In the genomic region with DNA sequence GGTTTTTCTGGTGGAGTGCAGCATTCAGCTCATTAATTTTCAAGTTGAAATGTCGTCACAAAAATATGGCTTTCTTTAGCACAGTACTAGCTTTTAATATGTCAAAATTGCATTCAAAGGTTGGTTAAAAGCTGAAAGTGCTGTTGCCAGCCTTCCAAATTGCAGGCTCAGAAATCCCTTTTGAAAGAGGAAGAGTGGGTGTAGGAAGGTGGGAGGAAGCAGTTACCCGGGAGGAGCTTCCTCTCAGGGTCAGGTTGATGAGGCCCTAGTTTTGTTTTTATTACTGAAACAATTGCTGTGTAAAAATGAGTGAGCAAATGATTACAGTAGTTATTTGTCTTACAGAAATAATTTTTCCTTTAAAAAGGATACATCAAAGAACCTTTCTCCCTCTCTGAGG, we compare ENCODE assay signal across 11 cellular contexts. TPM values are rescaled to one million over a fixed set of nuclear protein-coding genes. Genes with fewer than 3 reads are reported as not detected.
DNase-seq lines count a peak whose midpoint lies in the region; ATAC-seq, FAIRE-seq and TF ChIP-seq lines count a peak whose summit lies in the region.
"Had no signal": no experiment of that assay in that cellular context is flagged by ENCODE, and none has a peak within 500 bp of the region (broad histone marks: within the 10 kb centered on the region; RNA-seq: fewer than 3 reads in every experiment).

No MANE protein-coding gene starts in this region.

- ATAC-seq in heart left ventricle (peak in 1 of 4 donors; percentile 56), left ventricle myocardium superior (no peak), upper lobe of left lung (ENCODE audit: low FRiP score in 2 of 2) (peak in 1 of 2 donors; percentile 48), HepG2 (no peak)
- ATAC-seq: SK-N-SH treated with all-trans-retinoic acid at 6 μM for 48 hours had no signal

- WGBS in heart left ventricle, 4 donors, result 49 to 58% (median 57%) methylated on average over 2 of the region's 2 CpGs
- 31 to 40% methylated on average over 2 of the region's 2 CpGs for WGBS in upper lobe of left lung, 2 donors
- WGBS in HepG2 (ENCODE audit: low lambda C conversion rate), result 83% methylated on average over 2 of the region's 2 CpGs

- peaks cover 13 to 90% (median 75%) of the 10 kb centered on the region in 12 donors for H3K4me1 ChIP-seq in heart left ventricle
- H3K4me1 ChIP-seq in upper lobe of left lung, result peaks cover 52 to 79% (median 72%) of the 10 kb centered on the region in 4 donors
- H3K4me1 ChIP-seq in HepG2 (ENCODE audit: insufficient read depth, low read length), result peaks cover 76% of the 10 kb centered on the region

- no peak overlapping the region for H3K9ac ChIP-seq in HepG2 (ENCODE audit: insufficient read depth, low read depth, low read length)

- POLR2A ChIA-PET in HepG2 (lab: Yijun Ruan, JAX), result interaction anchor here (2.3 to 2.6 kb wide), 2 partner anchors 42 to 94 kb away, joined by 6 to 8 read pairs; partner anchors contain the start of gene SEC14L1

- intact Hi-C loops in heart left ventricle (cut with DNase I), result loop anchor here in 1 of 10 donors (5.0 kb wide), 1 partner anchor 35 kb away; no protein-coding TSS in a partner anchor
- intact Hi-C loops in left ventricle myocardium superior (cut with micrococcal nuclease), result no loop called here
- intact Hi-C loops in HepG2 (cut with micrococcal nuclease; ENCODE audit: unreplicated experiment), result loop anchor here (5.0 kb wide), 2 partner anchors 35 to 760 kb away; no protein-coding TSS in a partner anchor

- H3K4me1 Mint-ChIP-seq in T-helper 1 cell treated with Interleukin-12 subunit alpha and Interleukin-12 subunit beta and Interleukin-4 antibody, amounts not matched to agents 30 μg/mL and 1 μg/mL, for 36 hours (ENCODE audit: low read depth), result peaks cover 30% of the 10 kb centered on the region

- peaks cover 10% of the 10 kb centered on the region for H3K36me3 Mint-ChIP-seq in T-helper 1 cell treated with Interleukin-12 subunit alpha and Interleukin-12 subunit beta and Interleukin-4 antibody, amounts not matched to agents 30 μg/mL and 1 μg/mL, for 36 hours (ENCODE audit: low read depth)

- TF ChIP-seq EP300 in upper lobe of left lung (IDR thresholded peaks at IDR 0.05) (no peak), HepG2 (IDR thresholded peaks at IDR 0.05; ENCODE audit: low read depth in 2 of 2, low read length in 2 of 2) (no peak), HepG2 (CRISPR knock-in tag; IDR thresholded peaks at IDR 0.05; ENCODE audit: borderline replicate concordance) (no peak)

- H3K4me3 ChIP-seq in heart left ventricle (peak overlapping the region in 3 of 12 donors; percentile 3 to 12 (median 4)), fibroblast of pulmonary artery (replicated peaks; ENCODE audit: low read depth, low read length) (no peak overlapping the region), upper lobe of left lung (no peak overlapping the region), HepG2 (replicated peaks in 1 of 3; ENCODE audit: insufficient read depth in 1 of 3, low read depth in 2 of 3, low read length in 3 of 3) (no peak overlapping the region)
- H3K4me3 ChIP-seq: hepatocyte had no signal

- H3K36me3 ChIP-seq in heart left ventricle (no peaks in the 10 kb centered on the region), upper lobe of left lung (peaks cover 0 to 6% (median 0%) of the 10 kb centered on the region in 4 donors), HepG2 (replicated peaks in 1 of 2; ENCODE audit: control insufficient read depth in 1 of 2, insufficient read depth in 2 of 2, low read length in 2 of 2) (no peaks in the 10 kb centered on the region; a peak in 1 of 5 replicates)

- H3K9me3 Mint-ChIP-seq in T-helper 1 cell treated with Interleukin-12 subunit alpha and Interleukin-12 subunit beta and Interleukin-4 antibody, amounts not matched to agents 30 μg/mL and 1 μg/mL, for 36 hours, result no peaks in the 10 kb centered on the region

- no peak for TF ChIP-seq POLR2A in heart left ventricle (IDR thresholded peaks at IDR 0.05)
- no peak for TF ChIP-seq POLR2A in upper lobe of left lung (IDR thresholded peaks at IDR 0.05)
- no peak for TF ChIP-seq POLR2A in HepG2 (IDR thresholded peaks at IDR 0.05; ENCODE audit: insufficient read depth in 1 of 2, low read depth in 2 of 2, low read length in 2 of 2)

- peak overlapping the region in 11 of 12 donors; percentile 3 to 69 (median 53) for H3K27ac ChIP-seq in heart left ventricle
- peak overlapping the region; percentile 23 to 75 (median 42) for H3K27ac ChIP-seq in upper lobe of left lung
- no peak overlapping the region for H3K27ac ChIP-seq in HepG2 (ENCODE audit: extremely low read length, insufficient read depth, low read length)

- peaks cover 52% of the 10 kb centered on the region for H3K79me2 ChIP-seq in HepG2 (ENCODE audit: insufficient read depth, low read length)

- no peak overlapping the region for H2AFZ ChIP-seq in HepG2 (ENCODE audit: low read length)
- H2AFZ ChIP-seq: hepatocyte had no signal

- BruUV-seq in HepG2 (replicated peaks; lab: Mats Ljungman, UMichigan), result no TSS peak

- H3K27me3 Mint-ChIP-seq in T-helper 1 cell treated with Interleukin-12 subunit alpha and Interleukin-12 subunit beta and Interleukin-4 antibody, amounts not matched to agents 30 μg/mL and 1 μg/mL, for 36 hours (ENCODE audit: low read depth), result no peaks in the 10 kb centered on the region

- H3K27me3 ChIP-seq in heart left ventricle, result no peaks in the 10 kb centered on the region
- H3K27me3 ChIP-seq in upper lobe of left lung, result no peaks in the 10 kb centered on the region
- H3K27me3 ChIP-seq in HepG2 (ENCODE audit: control insufficient read depth in 1 of 2, insufficient read depth in 2 of 2, low read length in 2 of 2), result no peaks in the 10 kb centered on the region
- H3K27me3 ChIP-seq: hepatocyte had no signal

- no peak overlapping the region for H3K4me2 ChIP-seq in HepG2 (ENCODE audit: low read depth, low read length)
- H3K4me2 ChIP-seq: hepatocyte had no signal

- H3K4me3 Mint-ChIP-seq in T-helper 1 cell treated with Interleukin-12 subunit alpha and Interleukin-12 subunit beta and Interleukin-4 antibody, amounts not matched to agents 30 μg/mL and 1 μg/mL, for 36 hours, result peak overlapping the region; percentile 46

- in situ Hi-C loops in HepG2 (cut with HindIII; ENCODE audit: extremely low pct_ligation_motif_present, low pct_unique_long_range_greater_than_20kb), result no loop called here

- H3K27ac Mint-ChIP-seq in T-helper 1 cell treated with Interleukin-12 subunit alpha and Interleukin-12 subunit beta and Interleukin-4 antibody, amounts not matched to agents 30 μg/mL and 1 μg/mL, for 36 hours, result peak overlapping the region; percentile 63

- TF ChIP-seq CTCF in heart left ventricle (IDR thresholded peaks at IDR 0.05) (no peak), fibroblast of pulmonary artery (IDR thresholded peaks at IDR 0.05; ENCODE audit: low read length, missing control alignments) (no peak), upper lobe of left lung (IDR thresholded peaks at IDR 0.05) (no peak), HepG2 (CRISPR knock-in tag; IDR thresholded peaks at IDR 0.05) (no peak)

- H4K20me1 ChIP-seq in HepG2 (ENCODE audit: insufficient read depth, low read length), result 0 out of 2 replicates have a peak, but pooled peaks cover 5% of the 10 kb centered on the region

- DNase-seq in heart left ventricle (no peak), left ventricle myocardium superior (no peak), fibroblast of pulmonary artery (ENCODE audit: low read depth) (peak; percentile 44), upper lobe of left lung (no peak), NCI-H187 treated with DMSO at 0.1 percent for 48 hours (lab: John Stamatoyannopoulos, UW) (no peak), HepG2 (ENCODE audit: low spot score) (no peak)
- DNase-seq in activated CD8-positive, alpha-beta memory T cell treated with anti-CD3 and anti-CD28 coated beads, Interleukin-2, amount 50 U/mL, for 4 hours, result no peak
- DNase-seq: NCI-H1092 had no signal

- no peak for TF ChIP-seq RAD21 in HepG2 (CRISPR knock-in tag; IDR thresholded peaks at IDR 0.05)

- CTCF ChIA-PET in HepG2 (lab: Yijun Ruan, JAX; ENCODE audit: low intra/inter-chr PET ratio, low total read pairs), result no interaction called here

- no peak for FAIRE-seq in HepG2 (lab: Jason Lieb, UNC)

- no peaks in the 10 kb centered on the region for H3K9me3 ChIP-seq in heart left ventricle
- H3K9me3 ChIP-seq in upper lobe of left lung, result no peaks in the 10 kb centered on the region
- no peaks in the 10 kb centered on the region for H3K9me3 ChIP-seq in HepG2 (ENCODE audit: low read length)

TF ChIP-seq in HepG2, 621 proteins besides CTCF, POLR2A, EP300 and RAD21 (continues in another document):
- no peak for TF ChIP-seq SMARCE1 (IDR thresholded peaks at IDR 0.05; ENCODE audit: borderline replicate concordance)

RNA-seq across cellular contexts. Expression of gene SEC14L1, which starts 41.4 kb away (rescaled TPM):
- 100 to 1,000 TPM in 1 of 9 donors, 10 to 100 TPM in 8; 43.6 to 116 (median 53.7) TPM for total RNA-seq in heart left ventricle
- 10 to 100 TPM; 26.6 to 69.5 TPM for polyA plus RNA-seq in heart left ventricle
- total RNA-seq in left ventricle myocardium superior, result 71.4 TPM
- 100 to 1,000 TPM; 100 to 291 (median 145) TPM for total RNA-seq in upper lobe of left lung
- total RNA-seq in HepG2 (2016; rRNA removed; fragmentation: Illumina TruSeq; extraction: Trizol), result 43.9 and 62.5 TPM in 2 replicates
- 22.8 and 28.1 TPM in 2 replicates for total RNA-seq in HepG2 (2016; cell fraction: cytosol; rRNA removed; fragmentation: Illumina TruSeq; extraction: Trizol; ENCODE audit: low read depth)
- 51.1 and 57.5 TPM in 2 replicates for total RNA-seq in HepG2 (2016; cell fraction: insoluble cytoplasmic fraction; rRNA removed; fragmentation: Illumina TruSeq; extraction: Trizol)
- 75.8 and 78.7 TPM in 2 replicates for total RNA-seq in HepG2 (2016; cell fraction: membrane; rRNA removed; fragmentation: Illumina TruSeq; extraction: Trizol)
- total RNA-seq in HepG2 (2016; cell fraction: nucleus; rRNA removed; fragmentation: Illumina TruSeq; extraction: Trizol), result 34.2 and 41.8 TPM in 2 replicates
- 26.3 and 27.0 TPM in 2 replicates for polyA plus RNA-seq in HepG2 (2011; rRNA removed)
- polyA plus RNA-seq in HepG2 (2011; cell fraction: cytosol; rRNA removed), result 17.3 and 23.1 TPM in 2 replicates
- 30.8 and 49.2 TPM in 2 replicates for polyA plus RNA-seq in HepG2 (2011; cell fraction: nucleus; rRNA removed)
- 37.6 and 54.7 TPM in 2 replicates for polyA plus RNA-seq in HepG2 (2012)
- 30.8 and 38.2 TPM in 2 replicates for polyA plus RNA-seq in HepG2 (2016; cell fraction: cytosol; fragmentation: Illumina TruSeq; extraction: Trizol; ENCODE audit: low read depth)
- 57.4 and 67.9 TPM in 2 replicates for polyA plus RNA-seq in HepG2 (2016; cell fraction: insoluble cytoplasmic fraction; fragmentation: Illumina TruSeq; extraction: Trizol; ENCODE audit: low read depth)
- 55.3 and 57.7 TPM in 2 replicates for polyA plus RNA-seq in HepG2 (2016; cell fraction: membrane; fragmentation: Illumina TruSeq; extraction: Trizol; ENCODE audit: low read depth)
- 56.1 and 65.2 TPM in 2 replicates for polyA plus RNA-seq in HepG2 (2016; cell fraction: nucleus; fragmentation: Illumina TruSeq; extraction: Trizol; ENCODE audit: insufficient read depth, low read depth)
- 16.4 and 49.1 TPM in 2 replicates for polyA minus RNA-seq in HepG2 (2011; rRNA and poly(A)+ RNA removed; ENCODE audit: low replicate concordance)
- polyA minus RNA-seq in HepG2 (2011; cell fraction: cytosol; rRNA and poly(A)+ RNA removed), result 23.7 and 34.8 TPM in 2 replicates
- 29.4 and 35.6 TPM in 2 replicates for polyA minus RNA-seq in HepG2 (2011; cell fraction: nucleus; rRNA and poly(A)+ RNA removed)
